Comparison of ENCODE assay signal across 8 cellular contexts in the genomic region with DNA sequence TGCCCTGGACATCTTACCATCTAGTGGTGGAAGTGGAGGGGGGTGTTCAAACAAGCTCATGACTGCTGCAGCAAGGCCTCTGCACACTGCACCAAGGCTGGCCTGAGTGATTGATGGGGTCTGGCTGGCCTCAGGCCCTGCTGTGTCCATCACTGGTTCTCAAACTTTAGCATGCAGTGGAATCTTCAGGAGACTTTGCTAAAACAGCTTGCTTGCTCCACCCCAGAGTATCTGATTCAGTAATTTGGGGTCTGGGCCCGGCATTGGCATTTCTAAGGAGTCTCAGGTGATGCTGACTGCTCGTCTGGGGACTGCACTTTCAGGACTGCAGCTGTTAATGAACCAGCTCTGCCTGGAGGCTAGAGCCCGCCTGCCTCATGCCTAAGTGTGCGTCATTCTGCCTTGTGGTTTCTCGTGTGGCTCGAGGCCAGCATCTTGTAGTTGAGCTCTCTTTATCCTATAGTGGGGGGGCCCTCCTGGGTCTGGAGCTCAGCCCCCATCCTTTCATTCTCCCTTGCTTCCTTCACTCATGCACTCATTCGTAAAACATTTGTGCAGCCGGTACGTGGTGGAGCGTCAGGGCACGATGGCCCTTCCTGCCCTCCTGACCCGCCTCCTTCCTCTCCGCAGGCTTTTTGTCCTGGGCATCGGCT. TPM values are rescaled to one million over a fixed set of nuclear protein-coding genes. Genes with fewer than 3 reads are reported as not detected.
DNase-seq lines count a peak whose midpoint lies in the region; TF ChIP-seq lines count a peak whose summit lies in the region.

No MANE protein-coding gene starts in this region.

- TF ChIP-seq CTCF in kidney epithelial cell (IDR thresholded peaks at IDR 0.05; ENCODE audit: insufficient read depth, low read length, poor library complexity, severe bottlenecking) (no peak), endothelial cell (IDR thresholded peaks at IDR 0.05; ENCODE audit: unreplicated experiment) (no peak), Peyer's patch (IDR thresholded peaks at IDR 0.05) (no peak)

- H3K4me1 ChIP-seq in BLaER1 (peaks cover 46% of the 10 kb centered on the region), adipocyte (ENCODE audit: control insufficient read depth, insufficient read depth, low read length) (peaks cover 7% of the 10 kb centered on the region), Peyer's patch (peaks cover 0 to 20% (median 10%) of the 10 kb centered on the region in 4 donors)

- peaks cover 28% of the 10 kb centered on the region for H3K9me3 ChIP-seq in BLaER1
- H3K9me3 ChIP-seq in adipocyte (ENCODE audit: control insufficient read depth, low read length) = peaks cover 4% of the 10 kb centered on the region
- H3K9me3 ChIP-seq in Peyer's patch = peaks cover 0 to 3% (median 0%) of the 10 kb centered on the region in 4 donors

- TF ChIP-seq POLR2A in Peyer's patch (IDR thresholded peaks at IDR 0.05) = no peak

- H3K9ac ChIP-seq in BLaER1 = peak overlapping the region; percentile 16; the same call in 1 of the 2 replicates
- H3K9ac ChIP-seq in adipocyte (ENCODE audit: low read length) = no peak overlapping the region

- H3K9me3 Mint-ChIP-seq in endothelial cell (ENCODE audit: unreplicated experiment) = no peaks in the 10 kb centered on the region

- peaks cover 8% of the 10 kb centered on the region for H3K36me3 Mint-ChIP-seq in endothelial cell (ENCODE audit: low read depth, unreplicated experiment)

- peaks cover 53% of the 10 kb centered on the region for H3K36me3 ChIP-seq in BLaER1
- H3K36me3 ChIP-seq in adipocyte (ENCODE audit: control insufficient read depth, insufficient read depth, low read length, severe bottlenecking) = no peaks in the 10 kb centered on the region
- H3K36me3 ChIP-seq in kidney epithelial cell (ENCODE audit: control insufficient read depth, insufficient read depth, low read length) = no peaks in the 10 kb centered on the region
- no peaks in the 10 kb centered on the region for H3K36me3 ChIP-seq in Peyer's patch

- peak overlapping the region; percentile 100 for H3K4me2 ChIP-seq in BLaER1

- no peak overlapping the region for H3K4me3 Mint-ChIP-seq in endothelial cell (ENCODE audit: unreplicated experiment)

- H3K4me3 ChIP-seq in BLaER1 (no peak overlapping the region), adipocyte (ENCODE audit: low read length) (no peak overlapping the region), kidney epithelial cell (ENCODE audit: low read depth, low read length) (no peak overlapping the region), Peyer's patch (no peak overlapping the region)

- peaks cover 14% of the 10 kb centered on the region for H3K27me3 Mint-ChIP-seq in endothelial cell (ENCODE audit: unreplicated experiment)

- H3K27ac Mint-ChIP-seq in endothelial cell (ENCODE audit: unreplicated experiment) = no peak overlapping the region

- H3K27ac ChIP-seq in BLaER1 (no peak overlapping the region), Peyer's patch (no peak overlapping the region)

- peaks cover 14% of the 10 kb centered on the region for H3K4me1 Mint-ChIP-seq in endothelial cell (ENCODE audit: unreplicated experiment)

- H4K20me1 ChIP-seq in BLaER1 = peaks cover 76% of the 10 kb centered on the region

- DNase-seq in HS-5 (ENCODE audit: low read depth) = peak; percentile 93
- DNase-seq in adipocyte (ENCODE audit: low read depth) = peak; percentile 96
- peak; percentile 82 for DNase-seq in kidney epithelial cell (ENCODE audit: low read depth)
- DNase-seq in endothelial cell (ENCODE audit: low spot score) = no peak
- no peak for DNase-seq in Peyer's patch
- no peak for DNase-seq in NCI-H2029 treated with DMSO at 0.1 percent for 48 hours (lab: John Stamatoyannopoulos, UW)
- no peak for DNase-seq in NCI-H1092 treated with DMSO at 0.1 percent for 48 hours (lab: John Stamatoyannopoulos, UW)

- no peaks in the 10 kb centered on the region for H3K27me3 ChIP-seq in BLaER1
- H3K27me3 ChIP-seq in adipocyte (replicated peaks; ENCODE audit: control insufficient read depth, insufficient read depth, low read length) = peaks cover 20% of the 10 kb centered on the region
- H3K27me3 ChIP-seq in kidney epithelial cell (ENCODE audit: control insufficient read depth, insufficient read depth, low read length) = peaks cover 18% of the 10 kb centered on the region
- H3K27me3 ChIP-seq in Peyer's patch = peaks cover 0 to 22% of the 10 kb centered on the region in 2 donors

RNA-seq across cellular contexts. Expression of a gene that starts 4.1 kb away (rescaled TPM):
- total RNA-seq in kidney epithelial cell (4.8 and 5.1 TPM in 2 replicates), endothelial cell (ENCODE audit: unreplicated experiment) (6.2 TPM), Peyer's patch (1 to 10 TPM in 1 of 4 donors, under 1 TPM in 2, not detected in 1; 0.27 to 6.6 (median 0.47) TPM)

Comparison
In these comparisons a context has a peak if more than half of its experiments do, and no peak if none do; other contexts are left out.
1. DNase-seq: peak in HS-5 (single experiment), adipocyte (single experiment) and kidney epithelial cell (single experiment); none in endothelial cell (single experiment), Peyer's patch (0 of 3), NCI-H2029 treated with DMSO at 0.1 percent for 48 hours (single experiment) and NCI-H1092 treated with DMSO at 0.1 percent for 48 hours (single experiment).